Comparison of ENCODE assay signal across 12 cellular contexts in the genomic region with DNA sequence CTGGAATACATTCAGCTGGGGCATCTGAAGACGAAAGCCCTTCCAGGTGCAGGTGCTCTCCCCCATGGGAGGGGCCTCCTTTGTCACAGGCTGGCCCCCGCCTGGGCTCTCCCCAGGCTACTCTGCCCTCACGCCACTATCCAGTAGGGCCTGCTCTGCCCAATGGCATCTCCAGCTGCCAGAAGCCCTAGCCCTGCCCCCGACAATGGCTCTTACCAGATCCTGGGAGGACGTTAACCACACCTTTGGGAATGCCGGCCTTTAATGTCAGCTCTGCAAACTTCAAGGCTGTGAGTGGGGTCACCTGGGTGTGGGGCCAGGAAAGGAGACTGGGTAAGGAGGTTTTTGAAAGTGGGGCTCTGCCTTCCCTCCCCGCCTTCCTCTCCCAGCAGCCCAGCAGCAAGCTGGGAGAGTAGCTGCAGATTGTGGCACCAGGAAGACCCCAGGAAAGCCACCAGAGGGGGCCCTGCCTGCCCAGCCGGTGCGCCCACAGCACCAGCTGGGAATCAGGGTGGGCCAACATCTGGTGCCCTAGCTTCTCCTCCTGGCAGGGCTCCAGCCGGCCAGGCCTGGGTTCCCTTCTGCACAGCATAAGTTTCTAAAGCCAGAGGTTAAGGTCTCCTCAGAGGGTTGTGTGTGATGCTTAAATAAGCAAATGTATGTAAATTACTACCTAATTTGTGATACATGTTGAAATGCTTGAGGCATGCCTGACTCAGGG. TPM values are rescaled to one million over a fixed set of nuclear protein-coding genes. Genes with fewer than 3 reads are reported as not detected.
DNase-seq lines count a peak whose midpoint lies in the region; ATAC-seq and TF ChIP-seq lines count a peak whose summit lies in the region.
"Had no signal": no experiment of that assay in that cellular context is flagged by ENCODE, and none has a peak within 500 bp of the region (broad histone marks: within the 10 kb centered on the region; RNA-seq: fewer than 3 reads in every experiment).

No MANE protein-coding gene starts in this region.

- POLR2A ChIA-PET in A673 (lab: Charles Lee; ENCODE audit: low non-redundant PET): no interaction called here

- H3K36me3 ChIP-seq in A673 (ENCODE audit: insufficient read depth, low read length, poor library complexity, severe bottlenecking) (no peaks in the 10 kb centered on the region), WERI-Rb-1 (no peaks in the 10 kb centered on the region), thyroid gland (no peaks in the 10 kb centered on the region)
- H3K36me3 ChIP-seq: esophagus squamous epithelium had no signal

- TF ChIP-seq POLR2A in thyroid gland (IDR thresholded peaks at IDR 0.05): no peak

- intact Hi-C loops in A673 (cut with micrococcal nuclease; ENCODE audit: unreplicated experiment) (no loop called here), thyroid gland (cut with DNase I) (no loop called here)

- H3K27me3 ChIP-seq in A673 (replicated peaks; ENCODE audit: insufficient read depth, low read depth, low read length, poor library complexity) (no peaks in the 10 kb centered on the region), WERI-Rb-1 (ENCODE audit: insufficient read depth, low read depth, severe bottlenecking) (no peaks in the 10 kb centered on the region), thyroid gland (no peaks in the 10 kb centered on the region)

- 0 out of 2 replicates have a peak, but pooled peaks have one; percentile 28 for TF ChIP-seq CTCF in A673 (conservative IDR thresholded peaks at IDR 0.05; ENCODE audit: low read depth, low read length)
- TF ChIP-seq CTCF in WERI-Rb-1 (IDR thresholded peaks at IDR 0.05; ENCODE audit: low read depth, low read length): no peak
- no peak for TF ChIP-seq CTCF in thyroid gland (IDR thresholded peaks at IDR 0.05)

- H3K4me3 ChIP-seq in A673 (ENCODE audit: low read depth, low read length, poor library complexity, severe bottlenecking): no peak overlapping the region
- no peak overlapping the region for H3K4me3 ChIP-seq in WERI-Rb-1 (ENCODE audit: low read depth, low read length)
- no peak overlapping the region for H3K4me3 ChIP-seq in thyroid gland (replicated peaks in 1 of 3)
- H3K4me3 ChIP-seq: esophagus squamous epithelium had no signal

- no peak for DNase-seq in A673 (ENCODE audit: low spot score)
- DNase-seq in COR-L47 (lab: John Stamatoyannopoulos, UW): peak; percentile 36
- peak; percentile 4 for DNase-seq in WERI-Rb-1
- peak; percentile 76 for DNase-seq in mesenteric fat pad (ENCODE audit: low spot score)
- DNase-seq in thyroid gland: no peak
- DNase-seq in CD1c-positive myeloid dendritic cell (ENCODE audit: extremely low spot score): no peak
- DNase-seq in NCI-H748 treated with DMSO at 0.1 percent for 48 hours (lab: John Stamatoyannopoulos, UW): no peak
- DNase-seq: activated naive CD4-positive, alpha-beta T cell; central memory CD4-positive, alpha-beta T cell; esophagus squamous epithelium had no signal

- no peak for ATAC-seq in GM19328 (IDR thresholded peaks at IDR 0.05; ENCODE audit: unreplicated experiment)
- ATAC-seq: right cardiac atrium had no signal

- WGBS in thyroid gland, 2 donors: 69 to 74% methylated on average over 7 to 9 of the region's 10 CpGs

- H3K9me3 ChIP-seq in A673 (ENCODE audit: low read depth, low read length, poor library complexity, severe bottlenecking) (no peaks in the 10 kb centered on the region), WERI-Rb-1 (ENCODE audit: severe bottlenecking) (no peaks in the 10 kb centered on the region), thyroid gland (no peaks in the 10 kb centered on the region)
- H3K9me3 ChIP-seq: esophagus squamous epithelium had no signal

- CTCF ChIA-PET in A673 (lab: Charles Lee): no interaction called here

- no TSS peak for BruUV-seq in A673 (replicated peaks; lab: Mats Ljungman, UMichigan)

- H3K4me1 ChIP-seq in A673 (ENCODE audit: insufficient read depth, low read length, poor library complexity, severe bottlenecking) (no peaks in the 10 kb centered on the region), thyroid gland (no peaks in the 10 kb centered on the region)

- H3K27ac ChIP-seq in A673 (ENCODE audit: low read depth, low read length, poor library complexity, severe bottlenecking): no peak overlapping the region
- H3K27ac ChIP-seq in WERI-Rb-1: no peak overlapping the region
- H3K27ac ChIP-seq in thyroid gland: no peak overlapping the region
- H3K27ac ChIP-seq: esophagus squamous epithelium had no signal

RNA-seq across cellular contexts. Expression of gene SLC41A3, which starts 40.4 kb away (rescaled TPM):
- total RNA-seq in A673 (2021) (56.5 and 62.8 TPM in 2 replicates), mesenteric fat pad (35.7 TPM), thyroid gland (10 to 100 TPM; 56.1 to 72.2 (median 59.7) TPM)

RNA-seq across cellular contexts. Expression of gene ALDH1L1, which starts 56.1 kb away (rescaled TPM):
- total RNA-seq in A673 (2021) (16.9 and 17.1 TPM in 2 replicates), mesenteric fat pad (105 TPM), thyroid gland (10 to 100 TPM in 1 of 4 donors, 1 to 10 TPM in 3; 2.1 to 12.1 (median 6.1) TPM)

Comparison
In these comparisons a context has a peak if more than half of its experiments do, and no peak if none do; other contexts are left out.
1. DNase-seq: peak in COR-L47 (single experiment), WERI-Rb-1 (single experiment) and mesenteric fat pad (single experiment); none in A673 (single experiment), thyroid gland (0 of 2), CD1c-positive myeloid dendritic cell (single experiment) and NCI-H748 treated with DMSO at 0.1 percent for 48 hours (single experiment).